9 cellular contexts compared by ENCODE assay signal in genomic region chrX:39158801-39159657, GRCh38.
DNase-seq lines count a peak whose midpoint lies in the region; ATAC-seq and TF ChIP-seq lines count a peak whose summit lies in the region.
"Had no signal": no experiment of that assay in that cellular context is flagged by ENCODE, and none has a peak within 500 bp of the region (broad histone marks: within the 10 kb centered on the region; RNA-seq: fewer than 3 reads in every experiment).

No MANE protein-coding gene starts in this region.

- no peak overlapping the region for H3K9ac ChIP-seq in OCI-LY3 (ENCODE audit: low read length)

- H3K4me3 ChIP-seq in OCI-LY3 (ENCODE audit: low read length): no peak overlapping the region

- H3K9me3 ChIP-seq in OCI-LY3 (ENCODE audit: insufficient read depth, low read length): no peaks in the 10 kb centered on the region

- no peaks in the 10 kb centered on the region for H4K20me1 ChIP-seq in OCI-LY3 (ENCODE audit: insufficient read depth, low read length)

- DNase-seq in GDM1 (lab: John Stamatoyannopoulos, UW) (peak; percentile 68), islet precursor cell (peak; percentile 84), medulla oblongata (ENCODE audit: extremely low spot score) (no peak), AML-193 (lab: John Stamatoyannopoulos, UW) (no peak)
- no peak for DNase-seq in activated T-cell treated with anti-CD3 and anti-CD28 coated beads, Interleukin-2, amount 50 U/mL, for 1 hour

- no peak for TF ChIP-seq CTCF in OCI-LY3 (IDR thresholded peaks at IDR 0.05; ENCODE audit: low read depth, low read length)

- H3K4me2 ChIP-seq in OCI-LY3 (ENCODE audit: low read length): peak overlapping the region; percentile 52

- no peaks in the 10 kb centered on the region for H3K36me3 ChIP-seq in OCI-LY3 (replicated peaks; ENCODE audit: low read depth, low read length)

- peaks cover 3% of the 10 kb centered on the region; the same call in 1 of the 2 replicates for H3K27me3 ChIP-seq in OCI-LY3 (ENCODE audit: low read depth, low read length)

- no peaks in the 10 kb centered on the region for H3K79me2 ChIP-seq in OCI-LY3 (ENCODE audit: low read length)

- no peak overlapping the region for H2AFZ ChIP-seq in OCI-LY3 (ENCODE audit: low read depth, low read length)

- ATAC-seq in HG03520 (IDR thresholded peaks at IDR 0.05; ENCODE audit: unreplicated experiment) (peak; percentile 64), HG02970 (IDR thresholded peaks at IDR 0.05; ENCODE audit: low FRiP score, unreplicated experiment) (no peak)
- ATAC-seq: Panc1 had no signal

- H3K4me1 ChIP-seq in OCI-LY3 (ENCODE audit: low read length): peaks cover 21% of the 10 kb centered on the region

- no peak overlapping the region for H3K27ac ChIP-seq in OCI-LY3 (ENCODE audit: low read length)

Comparison
In these comparisons a context has a peak if more than half of its experiments do, and no peak if none do; other contexts are left out.
1. DNase-seq: peak in GDM1 (single experiment) and islet precursor cell (single experiment); none in medulla oblongata (single experiment), AML-193 (0 of 2) and activated T-cell treated with anti-CD3 and anti-CD28 coated beads, Interleukin-2, amount 50 U/mL, for 1 hour (single experiment).